1 cellular context compared by ENCODE assay signal in the genomic region with DNA sequence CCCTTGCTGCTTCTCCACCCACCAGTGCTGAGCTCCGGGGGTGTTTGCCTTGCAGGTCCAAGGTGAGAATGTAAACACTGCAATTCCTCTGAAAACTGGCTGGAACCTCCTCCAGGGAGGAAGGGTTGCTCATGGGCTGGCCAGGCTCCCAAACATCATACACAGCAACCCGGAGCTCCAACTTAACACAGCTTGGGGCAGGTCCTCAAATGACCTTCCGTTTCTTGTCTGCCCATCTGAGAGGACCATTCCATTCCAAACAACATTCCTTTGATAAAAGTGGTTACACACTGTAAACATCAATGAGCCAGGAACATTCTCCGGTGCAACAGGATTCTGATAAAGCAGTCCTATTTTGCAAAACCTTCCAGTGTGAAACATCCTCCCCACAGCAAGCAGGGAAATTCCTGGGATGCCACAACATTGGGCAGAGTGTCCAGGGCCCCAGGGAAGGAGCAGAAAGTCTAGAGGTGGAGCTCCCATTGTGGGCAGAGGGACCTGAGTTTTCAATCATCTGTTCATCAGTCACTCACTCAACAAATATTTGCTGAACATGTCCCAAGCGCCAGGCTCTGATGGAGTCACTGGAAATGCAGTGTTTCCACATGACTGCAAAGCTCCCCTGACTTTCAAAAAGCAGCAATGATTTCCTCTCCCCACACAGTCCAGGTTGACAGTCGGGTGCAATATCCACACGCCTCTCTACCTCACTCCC.
TF ChIP-seq lines count a peak whose summit lies in the region.

No MANE protein-coding gene starts in this region.

TF ChIP-seq in HepG2, 621 proteins besides CTCF, POLR2A, EP300 and RAD21 (continued from another document and continues in another):
- no peak for TF ChIP-seq ZC3H4 (CRISPR knock-in tag; IDR thresholded peaks at IDR 0.05; ENCODE audit: borderline replicate concordance)
- TF ChIP-seq NFAT5 (CRISPR knock-in tag; IDR thresholded peaks at IDR 0.05): no peak
- no peak for TF ChIP-seq ERF (CRISPR knock-in tag; IDR thresholded peaks at IDR 0.05)
- TF ChIP-seq ZNF775 (CRISPR knock-in tag; IDR thresholded peaks at IDR 0.05; ENCODE audit: borderline replicate concordance): no peak
- TF ChIP-seq ZNF672 (CRISPR knock-in tag; IDR thresholded peaks at IDR 0.05): no peak
- TF ChIP-seq, protein P1, sequence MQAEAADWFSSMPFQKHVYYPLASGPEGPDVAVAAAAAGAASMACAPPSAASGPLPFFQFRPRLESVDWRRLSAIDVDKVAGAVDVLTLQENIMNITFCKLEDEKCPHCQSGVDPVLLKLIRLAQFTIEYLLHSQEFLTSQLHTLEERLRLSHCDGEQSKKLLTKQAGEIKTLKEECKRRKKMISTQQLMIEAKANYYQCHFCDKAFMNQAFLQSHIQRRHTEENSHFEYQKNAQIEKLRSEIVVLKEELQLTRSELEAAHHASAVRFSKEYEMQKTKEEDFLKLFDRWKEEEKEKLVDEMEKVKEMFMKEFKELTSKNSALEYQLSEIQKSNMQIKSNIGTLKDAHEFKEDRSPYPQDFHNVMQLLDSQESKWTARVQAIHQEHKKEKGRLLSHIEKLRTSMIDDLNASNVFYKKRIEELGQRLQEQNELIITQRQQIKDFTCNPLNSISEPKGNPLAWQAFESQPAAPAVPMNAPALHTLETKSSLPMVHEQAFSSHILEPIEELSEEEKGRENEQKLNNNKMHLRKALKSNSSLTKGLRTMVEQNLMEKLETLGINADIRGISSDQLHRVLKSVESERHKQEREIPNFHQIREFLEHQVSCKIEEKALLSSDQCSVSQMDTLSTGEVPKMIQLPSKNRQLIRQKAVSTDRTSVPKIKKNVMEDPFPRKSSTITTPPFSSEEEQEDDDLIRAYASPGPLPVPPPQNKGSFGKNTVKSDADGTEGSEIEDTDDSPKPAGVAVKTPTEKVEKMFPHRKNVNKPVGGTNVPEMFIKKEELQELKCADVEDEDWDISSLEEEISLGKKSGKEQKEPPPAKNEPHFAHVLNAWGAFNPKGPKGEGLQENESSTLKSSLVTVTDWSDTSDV (CRISPR knock-in tag; IDR thresholded peaks at IDR 0.05): no peak
- TF ChIP-seq, protein P2, sequence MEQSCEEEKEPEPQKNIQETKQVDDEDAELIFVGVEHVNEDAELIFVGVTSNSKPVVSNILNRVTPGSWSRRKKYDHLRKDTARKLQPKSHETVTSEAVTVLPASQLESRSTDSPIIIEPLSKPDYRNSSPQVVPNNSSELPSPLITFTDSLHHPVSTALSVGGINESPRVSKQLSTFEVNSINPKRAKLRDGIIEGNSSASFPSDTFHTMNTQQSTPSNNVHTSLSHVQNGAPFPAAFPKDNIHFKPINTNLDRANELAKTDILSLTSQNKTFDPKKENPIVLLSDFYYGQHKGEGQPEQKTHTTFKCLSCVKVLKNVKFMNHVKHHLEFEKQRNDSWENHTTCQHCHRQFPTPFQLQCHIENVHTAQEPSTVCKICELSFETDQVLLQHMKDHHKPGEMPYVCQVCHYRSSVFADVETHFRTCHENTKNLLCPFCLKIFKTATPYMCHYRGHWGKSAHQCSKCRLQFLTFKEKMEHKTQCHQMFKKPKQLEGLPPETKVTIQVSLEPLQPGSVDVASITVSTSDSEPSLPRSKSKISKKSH (CRISPR knock-in tag; IDR thresholded peaks at IDR 0.05; ENCODE audit: borderline replicate concordance): no peak
- no peak for TF ChIP-seq GLMP (CRISPR knock-in tag; IDR thresholded peaks at IDR 0.05; ENCODE audit: borderline replicate concordance)
- TF ChIP-seq, protein P3, sequence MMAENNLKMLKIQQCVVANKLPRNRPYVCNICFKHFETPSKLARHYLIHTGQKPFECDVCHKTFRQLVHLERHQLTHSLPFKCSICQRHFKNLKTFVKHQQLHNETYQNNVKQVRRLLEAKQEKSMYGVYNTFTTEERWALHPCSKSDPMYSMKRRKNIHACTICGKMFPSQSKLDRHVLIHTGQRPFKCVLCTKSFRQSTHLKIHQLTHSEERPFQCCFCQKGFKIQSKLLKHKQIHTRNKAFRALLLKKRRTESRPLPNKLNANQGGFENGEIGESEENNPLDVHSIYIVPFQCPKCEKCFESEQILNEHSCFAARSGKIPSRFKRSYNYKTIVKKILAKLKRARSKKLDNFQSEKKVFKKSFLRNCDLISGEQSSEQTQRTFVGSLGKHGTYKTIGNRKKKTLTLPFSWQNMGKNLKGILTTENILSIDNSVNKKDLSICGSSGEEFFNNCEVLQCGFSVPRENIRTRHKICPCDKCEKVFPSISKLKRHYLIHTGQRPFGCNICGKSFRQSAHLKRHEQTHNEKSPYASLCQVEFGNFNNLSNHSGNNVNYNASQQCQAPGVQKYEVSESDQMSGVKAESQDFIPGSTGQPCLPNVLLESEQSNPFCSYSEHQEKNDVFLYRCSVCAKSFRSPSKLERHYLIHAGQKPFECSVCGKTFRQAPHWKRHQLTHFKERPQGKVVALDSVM (CRISPR knock-in tag; IDR thresholded peaks at IDR 0.05): peak; percentile 50; the same call in 1 of the 2 replicates
- no peak for TF ChIP-seq ZNF720 (CRISPR knock-in tag; IDR thresholded peaks at IDR 0.05)
- TF ChIP-seq NPAS2 (CRISPR knock-in tag; IDR thresholded peaks at IDR 0.05; ENCODE audit: borderline replicate concordance): no peak
- TF ChIP-seq, protein P4, sequence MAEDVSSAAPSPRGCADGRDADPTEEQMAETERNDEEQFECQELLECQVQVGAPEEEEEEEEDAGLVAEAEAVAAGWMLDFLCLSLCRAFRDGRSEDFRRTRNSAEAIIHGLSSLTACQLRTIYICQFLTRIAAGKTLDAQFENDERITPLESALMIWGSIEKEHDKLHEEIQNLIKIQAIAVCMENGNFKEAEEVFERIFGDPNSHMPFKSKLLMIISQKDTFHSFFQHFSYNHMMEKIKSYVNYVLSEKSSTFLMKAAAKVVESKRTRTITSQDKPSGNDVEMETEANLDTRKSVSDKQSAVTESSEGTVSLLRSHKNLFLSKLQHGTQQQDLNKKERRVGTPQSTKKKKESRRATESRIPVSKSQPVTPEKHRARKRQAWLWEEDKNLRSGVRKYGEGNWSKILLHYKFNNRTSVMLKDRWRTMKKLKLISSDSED (CRISPR knock-in tag; IDR thresholded peaks at IDR 0.05): no peak
- TF ChIP-seq NFE2L1 (CRISPR knock-in tag; IDR thresholded peaks at IDR 0.05; ENCODE audit: borderline replicate concordance): no peak
- TF ChIP-seq REST (IDR thresholded peaks at IDR 0.05; ENCODE audit: borderline replicate concordance in 1 of 2, low read depth in 1 of 2, low read length in 2 of 2): no peak
- TF ChIP-seq, protein P5, sequence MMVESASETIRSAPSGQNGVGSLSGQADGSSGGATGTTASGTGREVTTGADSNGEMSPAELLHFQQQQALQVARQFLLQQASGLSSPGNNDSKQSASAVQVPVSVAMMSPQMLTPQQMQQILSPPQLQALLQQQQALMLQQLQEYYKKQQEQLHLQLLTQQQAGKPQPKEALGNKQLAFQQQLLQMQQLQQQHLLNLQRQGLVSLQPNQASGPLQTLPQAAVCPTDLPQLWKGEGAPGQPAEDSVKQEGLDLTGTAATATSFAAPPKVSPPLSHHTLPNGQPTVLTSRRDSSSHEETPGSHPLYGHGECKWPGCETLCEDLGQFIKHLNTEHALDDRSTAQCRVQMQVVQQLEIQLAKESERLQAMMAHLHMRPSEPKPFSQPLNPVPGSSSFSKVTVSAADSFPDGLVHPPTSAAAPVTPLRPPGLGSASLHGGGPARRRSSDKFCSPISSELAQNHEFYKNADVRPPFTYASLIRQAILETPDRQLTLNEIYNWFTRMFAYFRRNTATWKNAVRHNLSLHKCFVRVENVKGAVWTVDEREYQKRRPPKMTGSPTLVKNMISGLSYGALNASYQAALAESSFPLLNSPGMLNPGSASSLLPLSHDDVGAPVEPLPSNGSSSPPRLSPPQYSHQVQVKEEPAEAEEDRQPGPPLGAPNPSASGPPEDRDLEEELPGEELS (CRISPR knock-in tag; IDR thresholded peaks at IDR 0.05): peak; percentile 96
- TF ChIP-seq NBN (conservative IDR thresholded peaks at IDR 0.05): no peak
- TF ChIP-seq, protein P6, sequence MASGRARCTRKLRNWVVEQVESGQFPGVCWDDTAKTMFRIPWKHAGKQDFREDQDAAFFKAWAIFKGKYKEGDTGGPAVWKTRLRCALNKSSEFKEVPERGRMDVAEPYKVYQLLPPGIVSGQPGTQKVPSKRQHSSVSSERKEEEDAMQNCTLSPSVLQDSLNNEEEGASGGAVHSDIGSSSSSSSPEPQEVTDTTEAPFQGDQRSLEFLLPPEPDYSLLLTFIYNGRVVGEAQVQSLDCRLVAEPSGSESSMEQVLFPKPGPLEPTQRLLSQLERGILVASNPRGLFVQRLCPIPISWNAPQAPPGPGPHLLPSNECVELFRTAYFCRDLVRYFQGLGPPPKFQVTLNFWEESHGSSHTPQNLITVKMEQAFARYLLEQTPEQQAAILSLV (CRISPR knock-in tag; IDR thresholded peaks at IDR 0.05; ENCODE audit: borderline replicate concordance): peak; percentile 61; the same call in 1 of the 2 replicates
